34 cellular contexts compared by ENCODE assay signal in genomic region chr9:109030426-109030825, GRCh38.
"Had no signal": no experiment of that assay in that cellular context is flagged by ENCODE, and none has a peak within 500 bp of the region (broad histone marks: within the 10 kb centered on the region; RNA-seq: fewer than 3 reads in every experiment).

No MANE protein-coding gene starts in this region.

- H3K27me3 ChIP-seq: ascending aorta, breast epithelium, dorsolateral prefrontal cortex, esophagus muscularis mucosa, foreskin keratinocyte, gastrocnemius medialis, heart left ventricle had no signal

- H3K9me3 ChIP-seq: ascending aorta, breast epithelium, esophagus muscularis mucosa, gastrocnemius medialis, heart left ventricle had no signal

- H3K4me3 Mint-ChIP-seq: activated B cell treated with CpG ODN at 0.5 μM for 24 hours; activated CD8-positive, alpha-beta T cell treated with anti-CD3 and anti-CD28 coated beads for 36 hours; activated naive CD4-positive, alpha-beta T cell treated with anti-CD3 and anti-CD28 coated beads for 36 hours; activated naive CD8-positive, alpha-beta T cell treated with anti-CD3 and anti-CD28 coated beads, Interleukin-2, amount 10 ng/mL, durations not matched to agents 7 days and 5 days; activated T-cell treated with anti-CD3 and anti-CD28 coated beads, Interleukin-2, amount 50 U/mL, for 4 hours; activated T-helper 17 cell treated with anti-CD3 and anti-CD28 coated beads, Interleukin-2, amount 50 U/mL, for 72 hours; brain; central memory CD8-positive, alpha-beta T cell; dendritic cell treated with granulocyte-macrophage colony-stimulating factor and Interleukin-4, amounts not matched to agents 40 ng/mL and 50 ng/mL, for 4 days; endodermal cell; T-helper 17 cell; T-helper 2 cell treated with Interferon-gamma antibody and Interleukin-4, amounts not matched to agents 5 μg/mL and 100 μg/mL, for 36 hours had no signal

- H3K27ac ChIP-seq: ascending aorta, breast epithelium, coronary artery, dorsolateral prefrontal cortex, esophagus muscularis mucosa, foreskin keratinocyte, gastrocnemius medialis, heart left ventricle, WERI-Rb-1 had no signal

- H3K27ac Mint-ChIP-seq: activated B cell treated with CpG ODN at 0.5 μM for 24 hours; activated CD8-positive, alpha-beta T cell treated with anti-CD3 and anti-CD28 coated beads for 36 hours; activated naive CD4-positive, alpha-beta T cell treated with anti-CD3 and anti-CD28 coated beads for 36 hours; activated naive CD4-positive, alpha-beta T cell treated with anti-CD3 and anti-CD28 coated beads, Interleukin-2, amount 50 U/mL, for 72 hours; activated naive CD8-positive, alpha-beta T cell treated with anti-CD3 and anti-CD28 coated beads, Interleukin-2, amount 10 ng/mL, durations not matched to agents 7 days and 5 days; activated T-helper 17 cell treated with anti-CD3 and anti-CD28 coated beads, Interleukin-2, amount 50 U/mL, for 72 hours; brain; dendritic cell treated with granulocyte-macrophage colony-stimulating factor and Interleukin-4, amounts not matched to agents 40 ng/mL and 50 ng/mL, for 4 days; endodermal cell; T-helper 17 cell; T-helper 2 cell treated with Interferon-gamma antibody and Interleukin-4, amounts not matched to agents 5 μg/mL and 100 μg/mL, for 36 hours had no signal

- H3K9me3 Mint-ChIP-seq: activated B cell treated with CpG ODN at 0.5 μM for 24 hours; activated CD8-positive, alpha-beta T cell treated with anti-CD3 and anti-CD28 coated beads for 36 hours; activated naive CD4-positive, alpha-beta T cell treated with anti-CD3 and anti-CD28 coated beads for 36 hours; activated naive CD4-positive, alpha-beta T cell treated with anti-CD3 and anti-CD28 coated beads, Interleukin-2, amount 50 U/mL, for 72 hours; activated naive CD8-positive, alpha-beta T cell treated with anti-CD3 and anti-CD28 coated beads, Interleukin-2, amount 10 ng/mL, durations not matched to agents 7 days and 5 days; activated T-cell treated with anti-CD3 and anti-CD28 coated beads, Interleukin-2, amount 50 U/mL, for 4 hours; activated T-helper 17 cell treated with anti-CD3 and anti-CD28 coated beads, Interleukin-2, amount 50 U/mL, for 72 hours; brain; central memory CD8-positive, alpha-beta T cell; dendritic cell treated with granulocyte-macrophage colony-stimulating factor and Interleukin-4, amounts not matched to agents 40 ng/mL and 50 ng/mL, for 4 days; endodermal cell; T-helper 2 cell treated with Interferon-gamma antibody and Interleukin-4, amounts not matched to agents 5 μg/mL and 100 μg/mL, for 36 hours had no signal

- H3K36me3 Mint-ChIP-seq: activated naive CD4-positive, alpha-beta T cell treated with anti-CD3 and anti-CD28 coated beads, Interleukin-2, amount 50 U/mL, for 72 hours had no signal

- H3K27me3 Mint-ChIP-seq: activated B cell treated with CpG ODN at 0.5 μM for 24 hours; activated CD8-positive, alpha-beta T cell treated with anti-CD3 and anti-CD28 coated beads for 36 hours; activated naive CD8-positive, alpha-beta T cell treated with anti-CD3 and anti-CD28 coated beads, Interleukin-2, amount 10 ng/mL, durations not matched to agents 7 days and 5 days; activated T-helper 17 cell treated with anti-CD3 and anti-CD28 coated beads, Interleukin-2, amount 50 U/mL, for 72 hours; brain; central memory CD8-positive, alpha-beta T cell; dendritic cell treated with granulocyte-macrophage colony-stimulating factor and Interleukin-4, amounts not matched to agents 40 ng/mL and 50 ng/mL, for 4 days; T-helper 17 cell had no signal

- H3K4me1 Mint-ChIP-seq: activated B cell treated with CpG ODN at 0.5 μM for 24 hours; activated T-helper 17 cell treated with anti-CD3 and anti-CD28 coated beads, Interleukin-2, amount 50 U/mL, for 72 hours had no signal

- H3K4me3 ChIP-seq: ascending aorta, breast epithelium, coronary artery, dorsolateral prefrontal cortex, esophagus muscularis mucosa, gastrocnemius medialis, heart left ventricle had no signal

- DNase-seq: activated B cell treated with CpG ODN at 0.5 μM for 24 hours; activated CD4-positive, alpha-beta T cell treated with anti-CD3 and anti-CD28 coated beads for 48 hours; activated CD4-positive, alpha-beta T cell treated with anti-CD3 and anti-CD28 coated beads, Interleukin-2, amount 50 U/mL, for 1 hour; activated CD4-positive, alpha-beta T cell treated with anti-CD3 and anti-CD28 coated beads, Interleukin-2, amount 50 U/mL, for 48 hours; activated CD8-positive, alpha-beta memory T cell treated with anti-CD3 and anti-CD28 coated beads for 24 hours; activated CD8-positive, alpha-beta T cell treated with anti-CD3 and anti-CD28 coated beads for 36 hours; activated effector memory CD4-positive, alpha-beta T cell treated with Interleukin-2 at 50 U/mL for 16 hours; activated gamma-delta T cell treated with Interleukin-2 at 50 U/mL for 16 hours; activated naive CD4-positive, alpha-beta T cell treated with anti-CD3 and anti-CD28 coated beads for 36 hours; activated naive CD8-positive, alpha-beta T cell treated with anti-CD3 and anti-CD28 coated beads, Interleukin-2, amount 10 ng/mL, durations not matched to agents 7 days and 5 days; activated T-cell treated with anti-CD3 and anti-CD28 coated beads, Interleukin-2, amount 50 U/mL, for 4 hours; dorsolateral prefrontal cortex; effector memory CD4-positive, alpha-beta T cell; endodermal cell; erythroblast; foreskin keratinocyte; gastrocnemius medialis; glutamatergic neuron; heart left ventricle; T-helper 1 cell; T-helper 17 cell; T1000; WERI-Rb-1 had no signal

- H3K36me3 ChIP-seq: breast epithelium had no signal

- H3K4me1 ChIP-seq: breast epithelium had no signal

- ATAC-seq: activated CD4-positive, CD25-positive, alpha-beta regulatory T cell treated with anti-CD3 and anti-CD28 coated beads, Interleukin-2, amount 50 U/mL, for 24 hours; activated CD8-positive, alpha-beta T cell treated with anti-CD3 and anti-CD28 coated beads for 36 hours; activated naive CD4-positive, alpha-beta T cell treated with anti-CD3 and anti-CD28 coated beads, Interleukin-2, amount 50 U/mL, for 72 hours; activated T-cell treated with anti-CD3 and anti-CD28 coated beads, Interleukin-2, amount 50 U/mL, for 4 hours; activated T-helper 17 cell treated with anti-CD3 and anti-CD28 coated beads, Interleukin-2, amount 50 U/mL, for 72 hours; foreskin keratinocyte; gastrocnemius medialis; heart left ventricle; T-helper 17 cell had no signal
